8 cellular contexts compared by ENCODE assay signal in the genomic region with DNA sequence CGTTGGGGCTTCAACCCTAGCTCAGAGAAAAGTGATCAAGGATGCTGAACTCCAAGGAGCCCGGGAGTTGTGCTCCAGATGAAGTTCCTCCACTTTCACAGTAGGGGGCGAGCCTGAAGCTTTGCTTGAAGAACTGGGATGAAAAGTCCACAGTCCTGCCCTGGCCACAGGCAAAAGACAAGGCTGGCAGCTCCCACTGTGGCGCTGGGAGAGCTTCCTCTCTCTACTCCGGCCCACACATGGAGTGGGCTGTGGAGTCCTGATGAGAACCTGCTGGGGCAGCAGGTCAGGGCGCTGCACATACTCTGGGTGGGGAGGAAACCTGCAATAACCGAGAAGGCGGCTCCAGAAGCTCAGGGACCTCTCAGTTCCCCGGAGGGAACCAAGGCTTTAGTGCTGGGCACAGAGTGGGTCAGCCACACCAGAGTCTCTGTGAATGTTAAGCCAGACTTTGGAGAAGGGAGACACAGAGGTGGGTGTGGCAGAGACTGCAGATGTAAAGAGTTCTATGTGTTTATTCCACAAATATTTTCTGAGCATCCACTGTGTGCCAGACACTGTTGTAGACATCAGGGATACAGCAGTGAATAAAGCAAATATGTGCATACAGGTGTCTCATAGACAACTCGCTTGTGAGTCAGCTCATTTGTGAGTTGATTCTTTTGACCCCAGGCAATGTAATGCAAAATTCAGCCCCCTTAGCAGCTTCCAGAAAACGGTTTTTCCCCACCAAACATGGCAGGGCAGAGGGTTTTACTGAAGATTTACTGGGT. TPM values are rescaled to one million over a fixed set of nuclear protein-coding genes. Genes with fewer than 3 reads are reported as not detected.
DNase-seq lines count a peak whose midpoint lies in the region; ATAC-seq, FAIRE-seq and TF ChIP-seq lines count a peak whose summit lies in the region.

No MANE protein-coding gene starts in this region.

- H3K9ac ChIP-seq in H9 (ENCODE audit: extremely low read depth, insufficient read length, low read length) = no peak overlapping the region

- no peaks in the 10 kb centered on the region for H4K20me1 ChIP-seq in H9 (ENCODE audit: control insufficient read depth, insufficient read depth, insufficient read length)

- H3K9me3 Mint-ChIP-seq in H9 (no peaks in the 10 kb centered on the region), chondrocyte (ENCODE audit: low read depth) (no peaks in the 10 kb centered on the region)
- peaks cover 0 to 2% of the 10 kb centered on the region in 2 donors for H3K9me3 Mint-ChIP-seq in stimulated activated naive B cell treated with anti-CD40 and anti-IgM and Interleukin-4, amounts not matched to agents 10 μg/mL and 1 μg/mL and 100 μg/mL, for 72 hours

- H2BK5ac ChIP-seq in H9 (ENCODE audit: insufficient read length, low read length) = no peak overlapping the region

- peak; percentile 71 for DNase-seq in Caki2 (ENCODE audit: low read depth)
- peak; percentile 76 for DNase-seq in H9
- DNase-seq in OCI-M1 (lab: John Stamatoyannopoulos, UW) = peak; percentile 68
- DNase-seq in chondrocyte (ENCODE audit: low spot score) = no peak
- peak; percentile 86 for DNase-seq in kidney tubule cell (ENCODE audit: low spot score)
- no peak for DNase-seq in stimulated activated naive B cell treated with anti-CD40 and anti-IgM and Interleukin-4, amounts not matched to agents 10 μg/mL and 1 μg/mL and 100 μg/mL, for 72 hours
- DNase-seq in GM12892 (ENCODE audit: insufficient read length) = no peak

- peak; percentile 78 for TF ChIP-seq CTCF in H9 (conservative IDR thresholded peaks at IDR 0.05)
- TF ChIP-seq CTCF in chondrocyte (IDR thresholded peaks at IDR 0.05) = peak; percentile 86

- no peak overlapping the region for H3K23ac ChIP-seq in H9 (ENCODE audit: insufficient read length, low read depth, low read length)

- H3K14ac ChIP-seq in H9 (ENCODE audit: insufficient read depth, low read length) = no peak overlapping the region

- no peak overlapping the region for H3K4ac ChIP-seq in H9 (ENCODE audit: low read depth, low read length)

- peak; percentile 57 for ATAC-seq in stimulated activated naive B cell treated with anti-CD40 and anti-IgM and Interleukin-4, amounts not matched to agents 10 μg/mL and 1 μg/mL and 100 μg/mL, for 72 hours (replicated peaks)
- no peak for ATAC-seq in GM19397 (IDR thresholded peaks at IDR 0.05; ENCODE audit: unreplicated experiment)

- H3K4me1 ChIP-seq in H9 (ENCODE audit: insufficient read depth, low read length) = peaks cover 8% of the 10 kb centered on the region

- H3K4me2 ChIP-seq in H9 (ENCODE audit: insufficient read depth, insufficient read length, low read length) = no peak overlapping the region

- no peak overlapping the region for H3K27ac ChIP-seq in H9 (ENCODE audit: insufficient read length, low read depth, low read length)

- H3K23me2 ChIP-seq in H9 (ENCODE audit: insufficient read length, low read depth, low read length, poor library complexity, severe bottlenecking) = no peaks in the 10 kb centered on the region

- H4K5ac ChIP-seq in H9 (ENCODE audit: insufficient read length, low read depth, low read length) = no peak overlapping the region

- H3K4me1 Mint-ChIP-seq in H9 (peaks cover 39 to 41% of the 10 kb centered on the region in 2 experiments), chondrocyte (ENCODE audit: low read depth) (peaks cover 59% of the 10 kb centered on the region)
- peaks cover 10 to 24% of the 10 kb centered on the region in 2 donors for H3K4me1 Mint-ChIP-seq in stimulated activated naive B cell treated with anti-CD40 and anti-IgM and Interleukin-4, amounts not matched to agents 10 μg/mL and 1 μg/mL and 100 μg/mL, for 72 hours

- no peak overlapping the region for H2AFZ ChIP-seq in H9 (ENCODE audit: low read length)

- H3K27me3 ChIP-seq in H9 (ENCODE audit: insufficient read depth, low read length) = no peaks in the 10 kb centered on the region

- H3K27me3 Mint-ChIP-seq in H9 (ENCODE audit: low read depth) (peaks cover 3% of the 10 kb centered on the region; the same call in 1 of the 2 replicates), chondrocyte (ENCODE audit: low read depth) (no peaks in the 10 kb centered on the region)
- H3K27me3 Mint-ChIP-seq in stimulated activated naive B cell treated with anti-CD40 and anti-IgM and Interleukin-4, amounts not matched to agents 10 μg/mL and 1 μg/mL and 100 μg/mL, for 72 hours = no peaks in the 10 kb centered on the region

- FAIRE-seq in GM12892 (lab: Jason Lieb, UNC) = no peak

- no CpG with 5 or more reads among the region's 11 CpGs for WGBS in H9 (ENCODE audit: extremely low coverage, insufficient read length, low lambda C conversion rate)

- no peak overlapping the region for H4K91ac ChIP-seq in H9 (ENCODE audit: insufficient read length, low read depth, low read length)

- in situ Hi-C loops in Caki2 (cut with HindIII; ENCODE audit: low pct_unique_long_range_greater_than_20kb, low sequenced_read_pairs) = no loop called here

- no peaks in the 10 kb centered on the region for H3K9me3 ChIP-seq in H9 (ENCODE audit: control insufficient read depth, low read depth, low read length)

- H3T11ph ChIP-seq in H9 (ENCODE audit: low read length) = no peak overlapping the region

- no peak overlapping the region for H3K56ac ChIP-seq in H9 (ENCODE audit: insufficient read length, low read depth, low read length)

- H3K27ac Mint-ChIP-seq in H9 (peak overlapping the region; percentile 45 to 77 (median 57); a peak in 3 of 7 replicates), chondrocyte (ENCODE audit: unreplicated experiment) (peak overlapping the region; percentile 93)
- H3K27ac Mint-ChIP-seq in stimulated activated naive B cell treated with anti-CD40 and anti-IgM and Interleukin-4, amounts not matched to agents 10 μg/mL and 1 μg/mL and 100 μg/mL, for 72 hours = peak overlapping the region; percentile 20

- H2BK20ac ChIP-seq in H9 (ENCODE audit: low read depth, low read length, poor library complexity, severe bottlenecking) = no peak overlapping the region

- H2BK15ac ChIP-seq in H9 (ENCODE audit: low read depth, low read length) = no peak overlapping the region

- H3K18ac ChIP-seq in H9 (ENCODE audit: insufficient read length, low read depth, low read length) = no peak overlapping the region

- H2BK12ac ChIP-seq in H9 (ENCODE audit: insufficient read length, low read depth, low read length) = no peak overlapping the region

- no peaks in the 10 kb centered on the region for H3K79me1 ChIP-seq in H9 (ENCODE audit: insufficient read depth, low read depth, low read length, poor library complexity, severe bottlenecking)

- no peaks in the 10 kb centered on the region for H3K79me2 ChIP-seq in H9 (ENCODE audit: insufficient read depth, low read length)

- H3K4me3 Mint-ChIP-seq in H9 (no peak overlapping the region; a peak in 1 of 5 replicates), chondrocyte (ENCODE audit: unreplicated experiment) (no peak overlapping the region)
- H3K4me3 Mint-ChIP-seq in stimulated activated naive B cell treated with anti-CD40 and anti-IgM and Interleukin-4, amounts not matched to agents 10 μg/mL and 1 μg/mL and 100 μg/mL, for 72 hours = no peak overlapping the region

- H2AK5ac ChIP-seq in H9 (ENCODE audit: insufficient read length, low read length) = no peak overlapping the region

- no peak for TF ChIP-seq POLR2A in GM12892 (IDR thresholded peaks at IDR 0.05; ENCODE audit: low read depth, low read length)

- H4K8ac ChIP-seq in H9 (replicated peaks; ENCODE audit: insufficient read length, low read depth, low read length) = no peak overlapping the region

- no peaks in the 10 kb centered on the region for H3K36me3 Mint-ChIP-seq in H9 (ENCODE audit: insufficient read depth in 1 of 3, low read depth in 3 of 3)
- H3K36me3 Mint-ChIP-seq in chondrocyte (ENCODE audit: low read depth) = no peaks in the 10 kb centered on the region
- no peaks in the 10 kb centered on the region for H3K36me3 Mint-ChIP-seq in stimulated activated naive B cell treated with anti-CD40 and anti-IgM and Interleukin-4, amounts not matched to agents 10 μg/mL and 1 μg/mL and 100 μg/mL, for 72 hours

- no peak overlapping the region for H2BK120ac ChIP-seq in H9 (ENCODE audit: low read depth, low read length, poor library complexity, severe bottlenecking)

RNA-seq across cellular contexts. Expression of a gene that starts 48.0 kb away (rescaled TPM):
- 288 and 289 TPM in 2 replicates for total RNA-seq in Caki2 (2014; rRNA removed; shearing (Covaris generic); ENCODE audit: low replicate concordance)
- total RNA-seq in H9 (2021) (61.2 and 66.8 TPM in 2 replicates), chondrocyte (59.9 to 64.9 TPM (median 62.1 TPM) in 3 replicates)
- 128 TPM for polyA plus RNA-seq in GM12892 (2012; ENCODE audit: missing spikeins)

RNA-seq across cellular contexts. Expression of a gene that starts 59.9 kb away (rescaled TPM):
- total RNA-seq in Caki2 (2014; rRNA removed; shearing (Covaris generic); ENCODE audit: low replicate concordance) = 27.6 and 37.5 TPM in 2 replicates
- 18.8 and 20.8 TPM in 2 replicates for total RNA-seq in H9 (2021)
- 16.4 to 24.3 TPM (median 18.8 TPM) in 3 replicates for total RNA-seq in chondrocyte
- polyA plus RNA-seq in GM12892 (2012; ENCODE audit: missing spikeins) = 20.0 TPM

Comparison
In these comparisons a context has a peak if more than half of its experiments do, and no peak if none do; other contexts are left out.
1. DNase-seq: peak in Caki2 (single experiment), H9 (single experiment), OCI-M1 (single experiment) and kidney tubule cell (single experiment); none in chondrocyte (single experiment), stimulated activated naive B cell treated with anti-CD40 and anti-IgM and Interleukin-4, amounts not matched to agents 10 μg/mL and 1 μg/mL and 100 μg/mL, for 72 hours (single experiment) and GM12892 (single experiment).
2. H3K27ac Mint-ChIP-seq: peak in every context shown above with its lines; median percentile 93 in chondrocyte; 57 in H9; 20 in stimulated activated naive B cell treated with anti-CD40 and anti-IgM and Interleukin-4, amounts not matched to agents 10 μg/mL and 1 μg/mL and 100 μg/mL, for 72 hours.